In genomic region chr22:19878461-19879247, GRCh38 we compare ENCODE assay signal across 9 cellular contexts. TPM values are rescaled to one million over a fixed set of nuclear protein-coding genes. Genes with fewer than 3 reads are reported as not detected.
DNase-seq lines count a peak whose midpoint lies in the region; ATAC-seq and TF ChIP-seq lines count a peak whose summit lies in the region.
"Had no signal": no experiment of that assay in that cellular context is flagged by ENCODE, and none has a peak within 500 bp of the region (broad histone marks: within the 10 kb centered on the region; RNA-seq: fewer than 3 reads in every experiment).

No MANE protein-coding gene starts in this region.

- H3K36me3 ChIP-seq in RWPE2 (ENCODE audit: low read depth): peaks cover 6% of the 10 kb centered on the region; the same call in 1 of the 2 replicates

- H3K4me3 Mint-ChIP-seq in activated T-cell treated with anti-CD3 and anti-CD28 coated beads, Interleukin-2, amount 50 U/mL, for 24 hours: no peak overlapping the region
- H3K4me3 Mint-ChIP-seq in activated T-cell treated with anti-CD3 and anti-CD28 coated beads, Interleukin-2, amount 50 U/mL, for 72 hours: no peak overlapping the region

- H3K27ac ChIP-seq in RWPE2 (ENCODE audit: poor library complexity, severe bottlenecking): peak overlapping the region; percentile 98

- H3K4me3 ChIP-seq in RWPE2 (ENCODE audit: severe bottlenecking): no peak overlapping the region
- peak overlapping the region in 1 of 2 donors; percentile 33 for H3K4me3 ChIP-seq in foreskin fibroblast (ENCODE audit: low read depth in 1 of 2, low read length in 2 of 2)

- no peak for ATAC-seq in activated T-cell treated with anti-CD3 and anti-CD28 coated beads, Interleukin-2, amount 50 U/mL, for 72 hours (replicated peaks in 1 of 2)
- ATAC-seq in RWPE2 (ENCODE audit: low read depth) (no peak), sciatic nerve (no peak), HG03460 (IDR thresholded peaks at IDR 0.05; ENCODE audit: unreplicated experiment) (no peak)

- peaks cover 11% of the 10 kb centered on the region for H3K4me1 Mint-ChIP-seq in activated T-cell treated with anti-CD3 and anti-CD28 coated beads, Interleukin-2, amount 50 U/mL, for 24 hours (ENCODE audit: low read depth)
- no peaks in the 10 kb centered on the region for H3K4me1 Mint-ChIP-seq in activated T-cell treated with anti-CD3 and anti-CD28 coated beads, Interleukin-2, amount 50 U/mL, for 72 hours (ENCODE audit: low read depth)

- H3K27ac Mint-ChIP-seq in activated T-cell treated with anti-CD3 and anti-CD28 coated beads, Interleukin-2, amount 50 U/mL, for 24 hours: no peak overlapping the region
- no peak overlapping the region for H3K27ac Mint-ChIP-seq in activated T-cell treated with anti-CD3 and anti-CD28 coated beads, Interleukin-2, amount 50 U/mL, for 72 hours

- no peaks in the 10 kb centered on the region for H3K27me3 ChIP-seq in RWPE2 (ENCODE audit: insufficient read depth, poor library complexity, severe bottlenecking)

- H3K4me1 ChIP-seq in RWPE2 (ENCODE audit: insufficient read depth, poor library complexity, severe bottlenecking): peaks cover 42% of the 10 kb centered on the region

- peak; percentile 22 for DNase-seq in activated T-cell treated with anti-CD3 and anti-CD28 coated beads, Interleukin-2, amount 50 U/mL, for 24 hours
- no peak for DNase-seq in activated T-cell treated with anti-CD3 and anti-CD28 coated beads, Interleukin-2, amount 50 U/mL, for 72 hours
- DNase-seq in RWPE2 (ENCODE audit: low spot score): peak; percentile 54
- DNase-seq in foreskin fibroblast: peak; percentile 71 to 86
- peak; percentile 54 for DNase-seq in sciatic nerve (ENCODE audit: low spot score)
- DNase-seq in cerebellar cortex (ENCODE audit: low spot score): no peak
- no peak for DNase-seq in activated gamma-delta T cell treated with Interleukin-2 at 50 U/mL for 16 hours
- DNase-seq: stimulated activated naive CD4-positive, alpha-beta T cell treated with Interleukin-2 at 50 U/mL for 16 hours had no signal

- no peaks in the 10 kb centered on the region for H3K36me3 Mint-ChIP-seq in activated T-cell treated with anti-CD3 and anti-CD28 coated beads, Interleukin-2, amount 50 U/mL, for 24 hours (ENCODE audit: low read depth)
- H3K36me3 Mint-ChIP-seq in activated T-cell treated with anti-CD3 and anti-CD28 coated beads, Interleukin-2, amount 50 U/mL, for 72 hours (ENCODE audit: insufficient read depth in 2 of 2): no peaks in the 10 kb centered on the region

- no peaks in the 10 kb centered on the region for H3K27me3 Mint-ChIP-seq in activated T-cell treated with anti-CD3 and anti-CD28 coated beads, Interleukin-2, amount 50 U/mL, for 24 hours
- no peaks in the 10 kb centered on the region for H3K27me3 Mint-ChIP-seq in activated T-cell treated with anti-CD3 and anti-CD28 coated beads, Interleukin-2, amount 50 U/mL, for 72 hours (ENCODE audit: low read depth)

- TF ChIP-seq CTCF in RWPE2 (IDR thresholded peaks at IDR 0.05; ENCODE audit: poor library complexity, severe bottlenecking) (no peak), foreskin fibroblast (IDR thresholded peaks at IDR 0.05; ENCODE audit: low read depth, low read length) (no peak)

- H3K9me3 ChIP-seq in RWPE2 (ENCODE audit: severe bottlenecking): no peaks in the 10 kb centered on the region

- intact Hi-C loops in sciatic nerve (cut with DNase I): no loop called here

- no peaks in the 10 kb centered on the region for H3K9me3 Mint-ChIP-seq in activated T-cell treated with anti-CD3 and anti-CD28 coated beads, Interleukin-2, amount 50 U/mL, for 24 hours
- no peaks in the 10 kb centered on the region for H3K9me3 Mint-ChIP-seq in activated T-cell treated with anti-CD3 and anti-CD28 coated beads, Interleukin-2, amount 50 U/mL, for 72 hours

RNA-seq across cellular contexts. Expression of gene GNB1L, which starts 24.0 kb away (rescaled TPM):
- total RNA-seq in activated T-cell treated with anti-CD3 and anti-CD28 coated beads, Interleukin-2, amount 50 U/mL, for 72 hours: 10 to 100 TPM; 13.9 to 20.5 TPM
- total RNA-seq in sciatic nerve: 6.2 TPM

RNA-seq across cellular contexts. Expression of gene RTL10, which starts 24.0 kb away (rescaled TPM):
- 10 to 100 TPM; 15.0 to 16.3 TPM for total RNA-seq in activated T-cell treated with anti-CD3 and anti-CD28 coated beads, Interleukin-2, amount 50 U/mL, for 72 hours
- total RNA-seq in sciatic nerve: 22.9 TPM

Comparison
In these comparisons a context has a peak if more than half of its experiments do, and no peak if none do; other contexts are left out.
1. DNase-seq: peak in activated T-cell treated with anti-CD3 and anti-CD28 coated beads, Interleukin-2, amount 50 U/mL, for 24 hours (single experiment), RWPE2 (single experiment), foreskin fibroblast (2 of 2) and sciatic nerve (single experiment); none in activated T-cell treated with anti-CD3 and anti-CD28 coated beads, Interleukin-2, amount 50 U/mL, for 72 hours (0 of 2), cerebellar cortex (single experiment) and activated gamma-delta T cell treated with Interleukin-2 at 50 U/mL for 16 hours (single experiment).